23 cellular contexts compared by ENCODE assay signal in genomic region chr10:96313348-96313747, GRCh38. TPM values are rescaled to one million over a fixed set of nuclear protein-coding genes. Genes with fewer than 3 reads are reported as not detected.
DNase-seq lines count a peak whose midpoint lies in the region; ATAC-seq, FAIRE-seq and TF ChIP-seq lines count a peak whose summit lies in the region.
"Had no signal": no experiment of that assay in that cellular context is flagged by ENCODE, and none has a peak within 500 bp of the region (broad histone marks: within the 10 kb centered on the region; RNA-seq: fewer than 3 reads in every experiment).

No MANE protein-coding gene starts in this region.

- no peak for TF ChIP-seq EP300 in H1 (IDR thresholded peaks at IDR 0.05; ENCODE audit: borderline replicate concordance in 1 of 2, low read depth in 2 of 2, low read length in 2 of 2)

- no peak for TF ChIP-seq RAD21 in H1 (IDR thresholded peaks at IDR 0.05 in 1 of 2, conservative IDR thresholded peaks at IDR 0.05 in 1 of 2; ENCODE audit: low read depth in 2 of 2, low read length in 2 of 2)

- H3K79me1 ChIP-seq in H1 (ENCODE audit: low read depth, low read length), result no peaks in the 10 kb centered on the region

- no peak overlapping the region for H2BK5ac ChIP-seq in H1 (ENCODE audit: low read depth, low read length)

- FAIRE-seq in H1 (lab: Jason Lieb, UNC), result no peak
- FAIRE-seq: A549, GM12892, GM18507, H54 had no signal

- no peak overlapping the region for H3K14ac ChIP-seq in H1 (ENCODE audit: insufficient read length)

- H2BK12ac ChIP-seq in H1 (ENCODE audit: low read depth, low read length), result peak overlapping the region; percentile 69; the same call in 1 of the 2 replicates

- H3K9me3 ChIP-seq in BLaER1, result no peaks in the 10 kb centered on the region
- no peaks in the 10 kb centered on the region for H3K9me3 ChIP-seq in KOPT-K1 (ENCODE audit: insufficient read depth, low read length, poor library complexity, severe bottlenecking)
- no peaks in the 10 kb centered on the region for H3K9me3 ChIP-seq in H1 (ENCODE audit: insufficient read depth in 2 of 2, low read depth in 1 of 2, low read length in 1 of 2)
- H3K9me3 ChIP-seq in thymus (ENCODE audit: control insufficient read depth), result no peaks in the 10 kb centered on the region
- H3K9me3 ChIP-seq: A549 had no signal

- no peak for TF ChIP-seq POLR2A in H1 (IDR thresholded peaks at IDR 0.05; ENCODE audit: control extremely low read depth in 1 of 2, low read depth in 2 of 2, low read length in 2 of 2)

- ATAC-seq in HG03108 (IDR thresholded peaks at IDR 0.05; ENCODE audit: unreplicated experiment), result no peak

- H3K79me2 ChIP-seq in H1 (ENCODE audit: control insufficient read depth in 1 of 2, insufficient read depth in 2 of 2, low read length in 2 of 2), result no peaks in the 10 kb centered on the region

- H2BK15ac ChIP-seq in H1 (ENCODE audit: low read length), result no peak overlapping the region

- 86% methylated on average over 2 of the region's 2 CpGs; no CpG with 5 or more reads in 1 of the 2 experiments for WGBS in H1 (ENCODE audit: extremely low coverage in 1 of 2, insufficient coverage in 1 of 2, insufficient read length in 1 of 2, insufficient replicate concordance in 2 of 2, low coverage in 1 of 2, low lambda C conversion rate in 2 of 2, missing lambda C conversion rate in 1 of 2), 2 experiments
- WGBS in thymus, result 4% methylated on average over 2 of the region's 2 CpGs

- no peaks in the 10 kb centered on the region for H3K27me3 ChIP-seq in BLaER1
- H3K27me3 ChIP-seq in H1 (replicated peaks in 1 of 4; ENCODE audit: control insufficient read depth in 3 of 4, extremely low read depth in 1 of 4, insufficient read depth in 3 of 4, low read length in 3 of 4), result no peaks in the 10 kb centered on the region
- no peaks in the 10 kb centered on the region for H3K27me3 ChIP-seq in thymus (ENCODE audit: control insufficient read depth, insufficient read depth)

- H4K20me1 ChIP-seq in BLaER1 (peaks cover 89% of the 10 kb centered on the region), H1 (replicated peaks in 1 of 2; ENCODE audit: control insufficient read depth in 1 of 2, insufficient read depth in 2 of 2, low read length in 2 of 2) (no peaks in the 10 kb centered on the region)

- no peak overlapping the region for H3K18ac ChIP-seq in H1 (ENCODE audit: extremely low read depth, low read length)

- H3K27ac ChIP-seq in BLaER1 (peak overlapping the region; percentile 97), KOPT-K1 (ENCODE audit: low read depth, low read length, poor library complexity, severe bottlenecking) (peak overlapping the region; percentile 89), H1 (ENCODE audit: low read depth, low read length) (no peak overlapping the region), thymus (ENCODE audit: low read depth) (peak overlapping the region; percentile 81)
- H3K27ac ChIP-seq: 22Rv1, A549, GM23248, HL-60 had no signal

- H3K9ac ChIP-seq in BLaER1 (peak overlapping the region; percentile 97), H1 (replicated peaks in 1 of 4; ENCODE audit: extremely low read depth in 1 of 4, low read depth in 3 of 4, low read length in 3 of 4) (no peak overlapping the region)
- H3K9ac ChIP-seq: GM23248 had no signal

- H4K8ac ChIP-seq in H1 (ENCODE audit: extremely low read depth, insufficient read depth, low read length), result no peak overlapping the region; the same call in 1 of the 2 replicates

- POLR2A ChIA-PET in H1 (lab: Charles Lee; ENCODE audit: partially characterized antibody), result no interaction called here

- no peak overlapping the region for H4K5ac ChIP-seq in H1 (ENCODE audit: insufficient read length, low read depth, low read length)

- H3K23ac ChIP-seq in H1 (ENCODE audit: insufficient read length), result no peak overlapping the region

- peak overlapping the region; percentile 97 for H3K4me2 ChIP-seq in BLaER1
- H3K4me2 ChIP-seq in H1 (ENCODE audit: insufficient read depth in 1 of 2, low read depth in 2 of 2, low read length in 2 of 2), result no peak overlapping the region
- H3K4me2 ChIP-seq: A549 had no signal

- no peaks in the 10 kb centered on the region for H3K23me2 ChIP-seq in H1 (ENCODE audit: low read depth, low read length)

- H4K91ac ChIP-seq in H1 (replicated peaks; ENCODE audit: insufficient read length, low read length), result no peak overlapping the region

- DNase-seq in H1 (ENCODE audit: low read depth in 1 of 2, low spot score in 2 of 2), result no peak
- DNase-seq in globus pallidus (ENCODE audit: low spot score), result no peak
- DNase-seq in activated CD4-positive, alpha-beta T cell treated with anti-CD3 and anti-CD28 coated beads, Interleukin-2, amount 50 U/mL, for 1 hour, result no peak
- DNase-seq: C1 segment of cervical spinal cord; CD4-positive, CD25-positive, alpha-beta regulatory T cell; CD8-positive, alpha-beta memory T cell; COR-L47; DMS 273 treated with DMSO at 0.1 percent for 48 hours; GDM1; GM23248; HCEC 1CT had no signal

- no peak for TF ChIP-seq CTCF in H1 (IDR thresholded peaks at IDR 0.05; ENCODE audit: control extremely low read depth in 1 of 3, insufficient read depth in 1 of 3, low read depth in 1 of 3, low read length in 3 of 3)

- no peak overlapping the region for H3K56ac ChIP-seq in H1 (replicated peaks; ENCODE audit: insufficient read length, low read depth, low read length)

- H3K36me3 ChIP-seq in BLaER1 (peaks cover 99% of the 10 kb centered on the region), KOPT-K1 (ENCODE audit: insufficient read depth, low read length) (peaks cover 5% of the 10 kb centered on the region), H1 (ENCODE audit: control insufficient read depth in 2 of 4, insufficient read depth in 4 of 4, low read length in 3 of 4) (no peaks in the 10 kb centered on the region), thymus (ENCODE audit: control insufficient read depth, insufficient read depth) (peaks cover 17% of the 10 kb centered on the region)

- peaks cover 94% of the 10 kb centered on the region for H3K4me1 ChIP-seq in BLaER1
- peaks cover 3 to 27% (median 23%) of the 10 kb centered on the region in 4 experiments; a peak in 6 of 7 replicates for H3K4me1 ChIP-seq in H1 (replicated peaks in 1 of 4; ENCODE audit: control insufficient read depth in 3 of 4, insufficient read depth in 4 of 4, low read length in 3 of 4)
- peaks cover 50% of the 10 kb centered on the region for H3K4me1 ChIP-seq in thymus (ENCODE audit: control insufficient read depth, insufficient read depth, low read length)
- H3K4me1 ChIP-seq: A549 had no signal

- H3K4me3 ChIP-seq in BLaER1 (peak overlapping the region; percentile 78), H1 (ENCODE audit: extremely low read depth in 1 of 4, insufficient read depth in 2 of 4, low read depth in 3 of 4, low read length in 4 of 4) (no peak overlapping the region), thymus (ENCODE audit: low read length) (peak overlapping the region; percentile 44)
- H3K4me3 ChIP-seq: A549, GM23248 had no signal

- H2BK20ac ChIP-seq in H1 (ENCODE audit: low read length), result no peak overlapping the region

- CTCF ChIA-PET in H1 (lab: Charles Lee; ENCODE audit: partially characterized antibody), result interaction anchor here (1.0 to 4.3 kb wide), 6 partner anchors 10 to 295 kb away, joined by 3 to 20 read pairs (median 5); no protein-coding TSS in a partner anchor

- no peak overlapping the region for H2AFZ ChIP-seq in H1 (ENCODE audit: low read length)
- H2AFZ ChIP-seq: GM23248 had no signal

- no peak overlapping the region for H2BK120ac ChIP-seq in H1 (replicated peaks; ENCODE audit: low read depth, low read length)

- no peak overlapping the region for H2AK5ac ChIP-seq in H1 (ENCODE audit: low read depth, low read length)

- H3K4ac ChIP-seq in H1 (replicated peaks; ENCODE audit: insufficient read length, low read depth, low read length), result no peak overlapping the region

TF ChIP-seq in H1, 55 proteins besides CTCF, POLR2A, EP300 and RAD21 (continues in another document):
- TF ChIP-seq RFX5 (IDR thresholded peaks at IDR 0.05; ENCODE audit: borderline replicate concordance, low read depth, low read length) (no peak), TBP (IDR thresholded peaks at IDR 0.05; ENCODE audit: low read depth, low read length) (no peak), TEAD4 (IDR thresholded peaks at IDR 0.05; ENCODE audit: low read depth, low read length) (no peak), HDAC6 (IDR thresholded peaks at IDR 0.05; ENCODE audit: low read depth, low read length) (no peak)

RNA-seq across cellular contexts. Expression of gene DNTT, which starts 9.1 kb away (rescaled TPM):
- not detected in 2 replicates for total RNA-seq in H1 (2021; fragmentation: NEBNext Ultra II Directional; extraction: Animal tissue kit (Norgen Biotek cat#: 25700))
- polyA plus RNA-seq in H1 (2011; rRNA removed) (not detected in 2 replicates), thymus (38.4 TPM)
- not detected for polyA plus RNA-seq in H1 (2011; cell fraction: cytosol; rRNA removed)
- not detected for polyA plus RNA-seq in H1 (2011; cell fraction: nucleus; rRNA removed)
- not detected in 4 replicates for polyA plus RNA-seq in H1 (2012, experiment 1 of 2)
- polyA plus RNA-seq in H1 (2012, experiment 2 of 2), result not detected
- 0.04 TPM for polyA plus RNA-seq in H1 (2013, experiment 1 of 2)
- polyA plus RNA-seq in H1 (2013, experiment 2 of 2), result 0.06 TPM
- polyA minus RNA-seq in H1 (2011; rRNA and poly(A)+ RNA removed), result not detected in 2 replicates
- polyA minus RNA-seq in H1 (2011; cell fraction: cytosol; rRNA and poly(A)+ RNA removed), result not detected
- polyA minus RNA-seq in H1 (2011; cell fraction: nucleus; rRNA and poly(A)+ RNA removed), result not detected
- total RNA-seq: CD4-positive, CD25-positive, alpha-beta regulatory T cell; CD8-positive, alpha-beta memory T cell; Daoy; GM23248; HT1080 had no signal
- polyA plus RNA-seq: A549; CD8-positive, alpha-beta memory T cell; GM23248 had no signal

RNA-seq across cellular contexts. Expression of gene BLNK, which starts 42.0 kb away (rescaled TPM):
- total RNA-seq in H1 (2021; fragmentation: NEBNext Ultra II Directional; extraction: Animal tissue kit (Norgen Biotek cat#: 25700)), result not detected in 2 replicates
- not detected in 2 replicates for polyA plus RNA-seq in H1 (2011; rRNA removed)
- not detected for polyA plus RNA-seq in H1 (2011; cell fraction: cytosol; rRNA removed)
- not detected for polyA plus RNA-seq in H1 (2011; cell fraction: nucleus; rRNA removed)
- polyA plus RNA-seq in H1 (2012, experiment 1 of 2), result not detected in 4 replicates
- polyA plus RNA-seq in H1 (2012, experiment 2 of 2), result not detected
- 0.04 TPM for polyA plus RNA-seq in H1 (2013, experiment 1 of 2)
- polyA plus RNA-seq in H1 (2013, experiment 2 of 2), result 0.07 TPM
- polyA minus RNA-seq in H1 (2011; rRNA and poly(A)+ RNA removed), result not detected in 2 replicates
- not detected for polyA minus RNA-seq in H1 (2011; cell fraction: cytosol; rRNA and poly(A)+ RNA removed)
- not detected for polyA minus RNA-seq in H1 (2011; cell fraction: nucleus; rRNA and poly(A)+ RNA removed)
- polyA plus RNA-seq in thymus, result 11.2 TPM
- total RNA-seq: CD8-positive, alpha-beta memory T cell; Daoy; GM23248; HT1080 had no signal
- polyA plus RNA-seq: A549; CD8-positive, alpha-beta memory T cell; GM23248 had no signal

RNA-seq across cellular contexts. Expression of gene OPALIN, which starts 45.5 kb away (rescaled TPM):
- not detected in 2 replicates for total RNA-seq in H1 (2021; fragmentation: NEBNext Ultra II Directional; extraction: Animal tissue kit (Norgen Biotek cat#: 25700))
- 0.03 TPM in 1 of 2 replicates, not detected in the other for polyA plus RNA-seq in H1 (2011; rRNA removed)
- not detected for polyA plus RNA-seq in H1 (2011; cell fraction: cytosol; rRNA removed)
- polyA plus RNA-seq in H1 (2011; cell fraction: nucleus; rRNA removed), result not detected
- not detected in 4 replicates for polyA plus RNA-seq in H1 (2012, experiment 1 of 2)
- polyA plus RNA-seq in H1 (2012, experiment 2 of 2), result not detected
- polyA plus RNA-seq in H1 (2013, experiment 1 of 2), result 0.06 TPM
- polyA plus RNA-seq in H1 (2013, experiment 2 of 2), result 0.06 TPM
- polyA minus RNA-seq in H1 (2011; rRNA and poly(A)+ RNA removed), result not detected in 2 replicates
- not detected for polyA minus RNA-seq in H1 (2011; cell fraction: cytosol; rRNA and poly(A)+ RNA removed)
- polyA minus RNA-seq in H1 (2011; cell fraction: nucleus; rRNA and poly(A)+ RNA removed), result not detected
- 0.18 TPM for polyA plus RNA-seq in thymus
- total RNA-seq: CD4-positive, CD25-positive, alpha-beta regulatory T cell; CD8-positive, alpha-beta memory T cell; Daoy; GM23248; HT1080 had no signal
- polyA plus RNA-seq: A549; CD4-positive, CD25-positive, alpha-beta regulatory T cell; CD8-positive, alpha-beta memory T cell; GM23248 had no signal

Comparison
In these comparisons a context has a peak if more than half of its experiments do, and no peak if none do; other contexts are left out.
1. H3K4me3 ChIP-seq: peak in BLaER1 (single experiment) and thymus (single experiment); none in H1 (0 of 4).
2. RNA of gene DNTT, which starts 9.1 kb away (polyA plus RNA-seq): 38.4 TPM in thymus (single experiment); 0.04 to 0.06 TPM in H1; every median in the first group is over 10 times any median in the second.
3. RNA of gene BLNK, which starts 42.0 kb away (polyA plus RNA-seq): 11.2 TPM in thymus (single experiment); 0.04 to 0.07 TPM in H1; every median in the first group is over 10 times any median in the second.